10 cellular contexts compared by ENCODE assay signal in genomic region chr10:112815238-112816032, GRCh38.
DNase-seq lines count a peak whose midpoint lies in the region; ATAC-seq and TF ChIP-seq lines count a peak whose summit lies in the region.
"Had no signal": no experiment of that assay in that cellular context is flagged by ENCODE, and none has a peak within 500 bp of the region (broad histone marks: within the 10 kb centered on the region; RNA-seq: fewer than 3 reads in every experiment).

No MANE protein-coding gene starts in this region.

- no peak overlapping the region for H3K9ac ChIP-seq in trophoblast cell (ENCODE audit: low read length)

- no peak overlapping the region for H2AFZ ChIP-seq in trophoblast cell (ENCODE audit: insufficient read depth, low read length, poor library complexity)

- H3K18ac ChIP-seq in trophoblast cell (ENCODE audit: low read length): peak overlapping the region; percentile 42

- CTCF ChIA-PET in Panc1 (lab: Charles Lee): no interaction called here
- CTCF ChIA-PET in activated CD4-positive, alpha-beta T cell treated with anti-CD3 and anti-CD28 coated beads for 36 hours (lab: Charles Lee): no interaction called here

- H3K4me2 ChIP-seq in trophoblast cell (ENCODE audit: low read length): no peak overlapping the region

- POLR2A ChIA-PET in Panc1 (lab: Charles Lee): no interaction called here
- POLR2A ChIA-PET in activated CD4-positive, alpha-beta T cell treated with anti-CD3 and anti-CD28 coated beads for 36 hours (lab: Charles Lee): interaction anchor here (0.6 kb wide), 1 partner anchor 22 kb away, joined by 3 read pairs; no protein-coding TSS in a partner anchor

- no peak overlapping the region for H4K8ac ChIP-seq in trophoblast cell (ENCODE audit: low read depth, low read length)

- H4K12ac ChIP-seq in trophoblast cell (ENCODE audit: low read depth, low read length): no peak overlapping the region

- no peak for TF ChIP-seq CTCF in Panc1 (IDR thresholded peaks at IDR 0.05)

- no TSS peak for BruUV-seq in Panc1 (replicated peaks; lab: Mats Ljungman, UMichigan)

- H3K4me1 Mint-ChIP-seq in activated CD4-positive, alpha-beta T cell treated with anti-CD3 and anti-CD28 coated beads for 36 hours: peaks cover 9% of the 10 kb centered on the region

- peak overlapping the region; percentile 22 for H4K91ac ChIP-seq in trophoblast cell (ENCODE audit: low read depth, low read length)

- H2BK12ac ChIP-seq in trophoblast cell (ENCODE audit: low read length): peak overlapping the region; percentile 51

- intact Hi-C loops in Panc1 (cut with micrococcal nuclease; ENCODE audit: unreplicated experiment): no loop called here
- intact Hi-C loops in activated CD4-positive, alpha-beta T cell treated with anti-CD3 and anti-CD28 coated beads for 36 hours (cut with DNase I, micrococcal nuclease): no loop called here
- intact Hi-C loops in head of caudate nucleus (cut with DNase I): no loop called here

- peaks cover 23% of the 10 kb centered on the region for H3K4me1 ChIP-seq in Panc1 (ENCODE audit: control insufficient read depth, insufficient read depth, low read length)
- peaks cover 25 to 35% of the 10 kb centered on the region in 2 experiments for H3K4me1 ChIP-seq in trophoblast cell (ENCODE audit: control insufficient read depth in 1 of 2, insufficient read depth in 2 of 2, low read length in 2 of 2)

- H3K23ac ChIP-seq in trophoblast cell (ENCODE audit: low read length): no peak overlapping the region

- H3K79me2 ChIP-seq in trophoblast cell (ENCODE audit: control insufficient read depth, insufficient read depth, low read length, poor library complexity): peaks cover 3% of the 10 kb centered on the region

- peaks cover 21% of the 10 kb centered on the region for H3K36me3 Mint-ChIP-seq in activated CD4-positive, alpha-beta T cell treated with anti-CD3 and anti-CD28 coated beads for 36 hours (ENCODE audit: low read depth)

- no peaks in the 10 kb centered on the region for H3K9me3 Mint-ChIP-seq in activated CD4-positive, alpha-beta T cell treated with anti-CD3 and anti-CD28 coated beads for 36 hours (ENCODE audit: low read depth)

- H3K27ac ChIP-seq in Panc1 (ENCODE audit: low read length): peak overlapping the region; percentile 27; the same call in 1 of the 2 replicates
- H3K27ac ChIP-seq in trophoblast cell (ENCODE audit: low read depth, low read length): peak overlapping the region; percentile 61

- ATAC-seq in Panc1 (no peak), HG02571 (IDR thresholded peaks at IDR 0.05; ENCODE audit: unreplicated experiment) (no peak), GM19467 (IDR thresholded peaks at IDR 0.05; ENCODE audit: unreplicated experiment) (no peak)
- no peak for ATAC-seq in activated CD4-positive, alpha-beta T cell treated with anti-CD3 and anti-CD28 coated beads for 36 hours

- no peaks in the 10 kb centered on the region for H3K27me3 Mint-ChIP-seq in activated CD4-positive, alpha-beta T cell treated with anti-CD3 and anti-CD28 coated beads for 36 hours

- H3K4ac ChIP-seq in trophoblast cell (ENCODE audit: low read depth, low read length): no peak overlapping the region

- in situ Hi-C loops in Panc1 (cut with HindIII; ENCODE audit: low pct_unique_long_range_greater_than_20kb, low sequenced_read_pairs): no loop called here

- H3K79me1 ChIP-seq in trophoblast cell (ENCODE audit: low read length): peaks cover 31% of the 10 kb centered on the region

- H3K27ac Mint-ChIP-seq in activated CD4-positive, alpha-beta T cell treated with anti-CD3 and anti-CD28 coated beads for 36 hours: no peak overlapping the region

- H2BK120ac ChIP-seq in trophoblast cell (ENCODE audit: insufficient read depth, low read length, poor library complexity): no peak overlapping the region

- H2AK5ac ChIP-seq in trophoblast cell (ENCODE audit: low read length): no peak overlapping the region

- H3K4me3 Mint-ChIP-seq in activated CD4-positive, alpha-beta T cell treated with anti-CD3 and anti-CD28 coated beads for 36 hours: no peak overlapping the region

- WGBS in trophoblast cell (ENCODE audit: extremely low coverage, insufficient coverage, insufficient read length): no CpG with 5 or more reads among the region's 16 CpGs

- peak overlapping the region; percentile 10 for H2BK5ac ChIP-seq in trophoblast cell (ENCODE audit: low read depth, low read length, poor library complexity)

- no peak overlapping the region for H3K4me3 ChIP-seq in Panc1 (ENCODE audit: low read depth in 2 of 2, low read length in 2 of 2)
- no peak overlapping the region for H3K4me3 ChIP-seq in trophoblast cell (ENCODE audit: low read depth, low read length)

- no peaks in the 10 kb centered on the region for H3K9me3 ChIP-seq in Panc1 (ENCODE audit: control insufficient read depth, insufficient read depth, low read depth, low read length)
- H3K9me3 ChIP-seq in trophoblast cell (ENCODE audit: insufficient read depth, low read depth, low read length): peaks cover 3% of the 10 kb centered on the region

- H3K36me3 ChIP-seq in Panc1 (ENCODE audit: control insufficient read depth, insufficient read depth, low read length) (no peaks in the 10 kb centered on the region), trophoblast cell (ENCODE audit: control insufficient read depth in 1 of 2, insufficient read depth in 2 of 2, low read length in 2 of 2) (no peaks in the 10 kb centered on the region)

- DNase-seq in GM04503 (ENCODE audit: low read depth) (peak; percentile 30), Panc1 (ENCODE audit: low read depth, low spot score) (no peak), fibroblast of peridontal ligament (ENCODE audit: extremely low read depth) (peak; percentile 21), trophoblast cell (peak; percentile 87 to 88), head of caudate nucleus (no peak)
- no peak for DNase-seq in activated CD4-positive, alpha-beta T cell treated with anti-CD3 and anti-CD28 coated beads for 36 hours
- DNase-seq: activated naive CD4-positive, alpha-beta T cell treated with Interleukin-2 at 50 U/mL for 16 hours; SHP77 treated with DMSO at 0.1 percent for 48 hours had no signal

- H3K14ac ChIP-seq in trophoblast cell (ENCODE audit: low read length): peak overlapping the region; percentile 27

- H3K27me3 ChIP-seq in Panc1 (ENCODE audit: control insufficient read depth, insufficient read depth, low read length) (no peaks in the 10 kb centered on the region), trophoblast cell (ENCODE audit: insufficient read depth, low read length) (no peaks in the 10 kb centered on the region)

Comparison
In these comparisons a context has a peak if more than half of its experiments do, and no peak if none do; other contexts are left out.
1. DNase-seq: peak in GM04503 (single experiment), fibroblast of peridontal ligament (single experiment) and trophoblast cell (2 of 2); none in Panc1 (single experiment), activated CD4-positive, alpha-beta T cell treated with anti-CD3 and anti-CD28 coated beads for 36 hours (single experiment) and head of caudate nucleus (0 of 42).